In the genomic region with DNA sequence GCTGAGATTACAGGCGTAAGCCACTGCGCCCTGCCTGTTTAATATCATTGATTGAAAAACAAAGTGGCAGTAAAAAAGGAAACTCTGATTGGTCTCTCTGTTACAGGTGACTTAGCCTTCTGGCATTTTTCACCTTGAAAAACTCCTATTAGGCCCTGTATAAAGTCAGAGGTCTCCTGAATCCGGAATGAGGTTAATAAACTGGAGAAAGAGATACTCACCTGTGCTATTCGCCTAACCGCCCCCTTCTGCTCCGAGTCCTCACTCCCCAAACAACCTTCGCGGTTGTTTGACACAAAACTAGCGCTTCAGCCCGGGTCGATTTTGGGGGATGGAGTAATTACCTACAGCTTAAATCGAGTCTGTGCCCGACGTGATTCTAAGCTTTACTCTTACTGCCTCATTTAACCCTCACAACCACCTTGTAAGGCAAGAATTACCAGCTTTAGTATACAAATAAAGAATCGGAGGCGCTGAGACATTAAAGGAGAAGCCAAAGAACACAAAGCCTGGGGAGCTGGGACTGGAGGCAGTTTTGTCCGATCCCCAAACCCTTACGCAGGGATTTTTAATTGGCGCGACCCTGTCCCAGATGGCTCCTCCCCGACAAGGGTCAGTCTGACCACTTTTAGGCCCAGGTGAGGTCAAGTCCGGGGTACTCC, we compare ENCODE assay signal across 7 cellular contexts. TPM values are rescaled to one million over a fixed set of nuclear protein-coding genes. Genes with fewer than 3 reads are reported as not detected.
DNase-seq lines count a peak whose midpoint lies in the region; ATAC-seq lines count a peak whose summit lies in the region.

No MANE protein-coding gene starts in this region.

- peak overlapping the region; percentile 56 to 95 (median 84) for H3K9ac ChIP-seq in subcutaneous abdominal adipose tissue (ENCODE audit: low read length in 5 of 5)

- no peaks in the 10 kb centered on the region for H3K27me3 ChIP-seq in subcutaneous abdominal adipose tissue (ENCODE audit: control insufficient read depth in 5 of 5, insufficient read depth in 4 of 5, low read length in 5 of 5)

- H3K9me3 Mint-ChIP-seq in activated naive CD4-positive, alpha-beta T cell treated with anti-CD3 and anti-CD28 coated beads, Interleukin-2, amount 50 U/mL, for 72 hours, result peaks cover 0 to 3% of the 10 kb centered on the region in 2 donors

- no peaks in the 10 kb centered on the region for H3K36me3 Mint-ChIP-seq in activated naive CD4-positive, alpha-beta T cell treated with anti-CD3 and anti-CD28 coated beads, Interleukin-2, amount 50 U/mL, for 72 hours

- DNase-seq in HPDE6-E6E7 (ENCODE audit: extremely low spot score) (peak; percentile 9), iPS-NIHi7 (ENCODE audit: extremely low spot score) (peak; percentile 29), NCI-H1092 treated with DMSO at 0.1 percent for 48 hours (lab: John Stamatoyannopoulos, UW) (no peak)
- DNase-seq in activated naive CD4-positive, alpha-beta T cell treated with anti-CD3 and anti-CD28 coated beads, Interleukin-2, amount 50 U/mL, for 72 hours (ENCODE audit: low spot score in 2 of 2), result peak in 1 of 2 donors; percentile 10
- DNase-seq in stimulated activated CD4-positive, alpha-beta T cell treated with anti-CD3 and anti-CD28 coated beads, Interleukin-1b, Interleukin-23, amount 100 ng/mL, for 48 hours, result no peak

- peaks cover 0 to 3% (median 0%) of the 10 kb centered on the region in 5 donors for H3K9me3 ChIP-seq in subcutaneous abdominal adipose tissue (ENCODE audit: control insufficient read depth in 5 of 5, low read length in 5 of 5)

- H3K4me1 ChIP-seq in subcutaneous abdominal adipose tissue (ENCODE audit: control insufficient read depth in 5 of 5, insufficient read depth in 5 of 5, low read length in 5 of 5), result peaks cover 0 to 14% (median 11%) of the 10 kb centered on the region in 5 donors

- peak overlapping the region; percentile 82 for H3K27ac ChIP-seq in subcutaneous abdominal adipose tissue (ENCODE audit: low read depth, low read length)

- peak overlapping the region; percentile 70 to 92 (median 81) for H3K4me3 ChIP-seq in subcutaneous abdominal adipose tissue (ENCODE audit: low read depth in 1 of 5, low read length in 5 of 5)

- no peak for ATAC-seq in activated naive CD4-positive, alpha-beta T cell treated with anti-CD3 and anti-CD28 coated beads, Interleukin-2, amount 50 U/mL, for 72 hours
- no peak for ATAC-seq in GM21360 (IDR thresholded peaks at IDR 0.05; ENCODE audit: unreplicated experiment)

- H3K27ac Mint-ChIP-seq in activated naive CD4-positive, alpha-beta T cell treated with anti-CD3 and anti-CD28 coated beads, Interleukin-2, amount 50 U/mL, for 72 hours, result peak overlapping the region; percentile 14 to 93

- peaks cover 0 to 9% (median 0%) of the 10 kb centered on the region in 5 donors for H3K36me3 ChIP-seq in subcutaneous abdominal adipose tissue (ENCODE audit: control insufficient read depth in 5 of 5, insufficient read depth in 5 of 5, low read length in 5 of 5)

RNA-seq across cellular contexts. Expression of a gene that starts 0.4 kb away (rescaled TPM):
- total RNA-seq in activated naive CD4-positive, alpha-beta T cell treated with anti-CD3 and anti-CD28 coated beads, Interleukin-2, amount 50 U/mL, for 72 hours, result 10 to 100 TPM; 13.4 to 41.6 TPM

RNA-seq across cellular contexts. Expression of a gene that starts 15.0 kb away (rescaled TPM):
- 1 to 10 TPM; 2.1 to 2.2 TPM for total RNA-seq in activated naive CD4-positive, alpha-beta T cell treated with anti-CD3 and anti-CD28 coated beads, Interleukin-2, amount 50 U/mL, for 72 hours

Comparison
In these comparisons a context has a peak if more than half of its experiments do, and no peak if none do; other contexts are left out.
1. DNase-seq: peak in HPDE6-E6E7 (single experiment) and iPS-NIHi7 (single experiment); none in stimulated activated CD4-positive, alpha-beta T cell treated with anti-CD3 and anti-CD28 coated beads, Interleukin-1b, Interleukin-23, amount 100 ng/mL, for 48 hours (single experiment) and NCI-H1092 treated with DMSO at 0.1 percent for 48 hours (single experiment).